ENCODE assay signal across 8 cellular contexts in genomic region chr19:47047931-47048399, GRCh38. TPM values are rescaled to one million over a fixed set of nuclear protein-coding genes. Genes with fewer than 3 reads are reported as not detected.
A peak's percentile ranks its signal among the peaks of the same experiment; 100 is the strongest.
DNase-seq lines count a peak whose midpoint lies in the region; TF ChIP-seq lines count a peak whose summit lies in the region.

No MANE protein-coding gene starts in this region.

- peaks cover 3% of the 10 kb centered on the region for H3K27me3 Mint-ChIP-seq in activated naive CD4-positive, alpha-beta T cell treated with anti-CD3 and anti-CD28 coated beads, Interleukin-2, amount 10 ng/mL, durations not matched to agents 7 days and 5 days

- H3K4me3 ChIP-seq in DOHH2 (ENCODE audit: low read length), result peak overlapping the region; percentile 80
- H3K4me3 ChIP-seq in MG63, result peak overlapping the region; percentile 71
- peak overlapping the region; percentile 100 for H3K4me3 ChIP-seq in suprapubic skin

- no peaks in the 10 kb centered on the region for H3K9me3 Mint-ChIP-seq in activated naive CD4-positive, alpha-beta T cell treated with anti-CD3 and anti-CD28 coated beads, Interleukin-2, amount 10 ng/mL, durations not matched to agents 7 days and 5 days

- DNase-seq in GOT3 (lab: John Stamatoyannopoulos, UW) (peak; percentile 69), MG63 (peak; percentile 80), SIG-M5 treated with dmso at 0.1 percent for 504 hours (lab: John Stamatoyannopoulos, UW; ENCODE audit: unreplicated experiment) (peak; percentile 92), germinal center (ENCODE audit: low spot score) (peak; percentile 92), non-pigmented ciliary epithelial cell (ENCODE audit: low read depth) (peak; percentile 81), suprapubic skin (ENCODE audit: low spot score in 2 of 2) (peak; percentile 89 to 92)
- peak; percentile 89 for DNase-seq in activated naive CD4-positive, alpha-beta T cell treated with anti-CD3 and anti-CD28 coated beads, Interleukin-2, amount 10 ng/mL, durations not matched to agents 7 days and 5 days

- H3K4me3 Mint-ChIP-seq in activated naive CD4-positive, alpha-beta T cell treated with anti-CD3 and anti-CD28 coated beads, Interleukin-2, amount 10 ng/mL, durations not matched to agents 7 days and 5 days, result peak overlapping the region; percentile 88

- CTCF ChIA-PET in activated naive CD4-positive, alpha-beta T cell treated with anti-CD3 and anti-CD28 coated beads, Interleukin-2, amount 10 ng/mL, durations not matched to agents 7 days and 5 days (lab: Charles Lee), result interaction anchor here (0.7 to 1.5 kb wide), 3 partner anchors 12 to 34 kb away, joined by 3 to 5 read pairs (median 3); no protein-coding TSS in a partner anchor

- H3K36me3 Mint-ChIP-seq in activated naive CD4-positive, alpha-beta T cell treated with anti-CD3 and anti-CD28 coated beads, Interleukin-2, amount 10 ng/mL, durations not matched to agents 7 days and 5 days, result peaks cover 3% of the 10 kb centered on the region

- peaks cover 27% of the 10 kb centered on the region for H3K4me1 Mint-ChIP-seq in activated naive CD4-positive, alpha-beta T cell treated with anti-CD3 and anti-CD28 coated beads, Interleukin-2, amount 10 ng/mL, durations not matched to agents 7 days and 5 days

- WGBS in suprapubic skin, result under 1% methylated on average over 20 of the region's 32 CpGs

- H3K4me1 ChIP-seq in DOHH2 (ENCODE audit: control insufficient read depth, low read length) (peaks cover 10% of the 10 kb centered on the region), suprapubic skin (peaks cover 17% of the 10 kb centered on the region)

- H3K4me2 ChIP-seq in DOHH2 (ENCODE audit: low read length), result peak overlapping the region; percentile 71

- TF ChIP-seq EP300 in suprapubic skin (IDR thresholded peaks at IDR 0.05), result no peak

- H3K27ac Mint-ChIP-seq in activated naive CD4-positive, alpha-beta T cell treated with anti-CD3 and anti-CD28 coated beads, Interleukin-2, amount 10 ng/mL, durations not matched to agents 7 days and 5 days, result peak overlapping the region; percentile 92

- H3F3A ChIP-seq in DOHH2 (ENCODE audit: control insufficient read depth, insufficient read depth), result no peaks in the 10 kb centered on the region

- peaks cover 2% of the 10 kb centered on the region; the same call in 1 of the 2 replicates for H3K9me3 ChIP-seq in DOHH2 (ENCODE audit: control insufficient read depth, insufficient read depth, low read length)
- H3K9me3 ChIP-seq in MG63, result no peaks in the 10 kb centered on the region
- no peaks in the 10 kb centered on the region for H3K9me3 ChIP-seq in suprapubic skin

- H3K27ac ChIP-seq in DOHH2 (ENCODE audit: low read depth, low read length), result peak overlapping the region; percentile 36
- peak overlapping the region; percentile 81 for H3K27ac ChIP-seq in suprapubic skin

- H3K36me3 ChIP-seq in DOHH2 (ENCODE audit: control insufficient read depth, low read length), result peaks cover 5% of the 10 kb centered on the region
- no peaks in the 10 kb centered on the region for H3K36me3 ChIP-seq in MG63
- peaks cover 8% of the 10 kb centered on the region for H3K36me3 ChIP-seq in suprapubic skin

- H4K20me1 ChIP-seq in DOHH2 (ENCODE audit: control insufficient read depth, insufficient read depth, low read depth, low read length), result no peaks in the 10 kb centered on the region

- no peaks in the 10 kb centered on the region for H3K9me2 ChIP-seq in DOHH2 (replicated peaks; ENCODE audit: control insufficient read depth, low read length)

- TF ChIP-seq POLR2A in suprapubic skin (IDR thresholded peaks at IDR 0.05), result no peak

- no peaks in the 10 kb centered on the region for H3K27me3 ChIP-seq in DOHH2 (ENCODE audit: control insufficient read depth, low read length)
- no peaks in the 10 kb centered on the region for H3K27me3 ChIP-seq in MG63
- no peaks in the 10 kb centered on the region for H3K27me3 ChIP-seq in suprapubic skin

- H3K79me2 ChIP-seq in DOHH2 (ENCODE audit: control insufficient read depth, low read length), result peaks cover 26% of the 10 kb centered on the region

- TF ChIP-seq CTCF in DOHH2 (IDR thresholded peaks at IDR 0.05; ENCODE audit: low read depth, low read length, poor library complexity, severe bottlenecking) (no peak), suprapubic skin (IDR thresholded peaks at IDR 0.05) (no peak)

RNA-seq across cellular contexts. Expression of gene TMEM160, which starts 0.5 kb away (rescaled TPM):
- 81.9 and 94.5 TPM in 2 replicates for total RNA-seq in MG63 (2014; rRNA removed; shearing (Covaris generic); ENCODE audit: low replicate concordance)
- total RNA-seq in suprapubic skin, result 10 to 100 TPM; 13.9 to 45.9 (median 31.3) TPM

RNA-seq across cellular contexts. Expression of gene NPAS1, which starts 28.3 kb away (rescaled TPM):
- total RNA-seq in MG63 (2014; rRNA removed; shearing (Covaris generic); ENCODE audit: low replicate concordance), result 0.33 TPM in 1 of 2 replicates, not detected in the other
- 1 to 10 TPM; 4.7 to 6.8 (median 5.5) TPM for total RNA-seq in suprapubic skin

Comparison
In these comparisons a context has a peak if more than half of its experiments do, and no peak if none do; other contexts are left out.
1. Peak in every context shown above with its lines: DNase-seq, H3K4me3 ChIP-seq and H3K27ac ChIP-seq.